In genomic region chr5:18789216-18789615, GRCh38 we compare ENCODE assay signal across 31 cellular contexts.
"Had no signal": no experiment of that assay in that cellular context is flagged by ENCODE, and none has a peak within 500 bp of the region (broad histone marks: within the 10 kb centered on the region; RNA-seq: fewer than 3 reads in every experiment).

No MANE protein-coding gene starts in this region.

- H3K27ac Mint-ChIP-seq: activated CD8-positive, alpha-beta T cell treated with anti-CD3 and anti-CD28 coated beads for 36 hours; activated naive CD4-positive, alpha-beta T cell treated with anti-CD3 and anti-CD28 coated beads for 36 hours; activated naive CD4-positive, alpha-beta T cell treated with anti-CD3 and anti-CD28 coated beads, Interleukin-2, amount 50 U/mL, for 24 hours; activated naive CD8-positive, alpha-beta T cell treated with anti-CD3 and anti-CD28 coated beads, Interleukin-2, amount 10 ng/mL, durations not matched to agents 7 days and 5 days; activated T-helper 1 cell treated with anti-CD3 and anti-CD28 coated beads, Interleukin-12 subunit alpha, Interleukin-12 subunit beta, Interleukin-2, Interleukin-4 antibody, amounts not matched to agents 30 ng/mL and 10 ng/mL and 1 ng/mL, durations not matched to agents 14 hours and 24 hours and 36 hours; activated T-helper 2 cell treated with anti-CD3 and anti-CD28 coated beads, Interferon-gamma antibody, Interleukin-2, Interleukin-4, amounts not matched to agents 10 μg/mL and 5 μg/mL and 100 μg/mL, durations not matched to agents 14 hours and 24 hours and 36 hours; brain; dendritic cell treated with granulocyte-macrophage colony-stimulating factor and Interleukin-4, amounts not matched to agents 40 ng/mL and 50 ng/mL, for 4 days; T-helper 17 cell had no signal

- H3K27me3 Mint-ChIP-seq: activated CD8-positive, alpha-beta T cell treated with anti-CD3 and anti-CD28 coated beads for 36 hours; activated naive CD4-positive, alpha-beta T cell treated with anti-CD3 and anti-CD28 coated beads, Interleukin-2, amount 50 U/mL, for 24 hours; activated naive CD8-positive, alpha-beta T cell treated with anti-CD3 and anti-CD28 coated beads, Interleukin-2, amount 10 ng/mL, durations not matched to agents 7 days and 5 days; brain; central memory CD8-positive, alpha-beta T cell; dendritic cell treated with granulocyte-macrophage colony-stimulating factor and Interleukin-4, amounts not matched to agents 40 ng/mL and 50 ng/mL, for 4 days had no signal

- H3K4me1 Mint-ChIP-seq: activated naive CD4-positive, alpha-beta T cell treated with anti-CD3 and anti-CD28 coated beads, Interleukin-2, amount 50 U/mL, for 24 hours; activated naive CD8-positive, alpha-beta T cell treated with anti-CD3 and anti-CD28 coated beads, Interleukin-2, amount 10 ng/mL, durations not matched to agents 7 days and 5 days; brain; central memory CD8-positive, alpha-beta T cell; T-helper 17 cell had no signal

- H3K4me3 Mint-ChIP-seq: activated CD8-positive, alpha-beta T cell treated with anti-CD3 and anti-CD28 coated beads for 36 hours; activated naive CD4-positive, alpha-beta T cell treated with anti-CD3 and anti-CD28 coated beads for 36 hours; activated naive CD4-positive, alpha-beta T cell treated with anti-CD3 and anti-CD28 coated beads, Interleukin-2, amount 50 U/mL, for 24 hours; activated naive CD8-positive, alpha-beta T cell treated with anti-CD3 and anti-CD28 coated beads, Interleukin-2, amount 10 ng/mL, durations not matched to agents 7 days and 5 days; activated T-cell treated with anti-CD3 and anti-CD28 coated beads, Interleukin-2, amount 50 U/mL, for 4 hours; activated T-helper 1 cell treated with anti-CD3 and anti-CD28 coated beads, Interleukin-12 subunit alpha, Interleukin-12 subunit beta, Interleukin-2, Interleukin-4 antibody, amounts not matched to agents 30 ng/mL and 10 ng/mL and 1 ng/mL, durations not matched to agents 14 hours and 24 hours and 36 hours; brain; central memory CD8-positive, alpha-beta T cell; dendritic cell treated with granulocyte-macrophage colony-stimulating factor and Interleukin-4, amounts not matched to agents 40 ng/mL and 50 ng/mL, for 4 days; T-helper 17 cell had no signal

- H3K9me3 ChIP-seq: ascending aorta, breast epithelium, esophagus muscularis mucosa, gastrocnemius medialis, heart left ventricle had no signal

- H3K27me3 ChIP-seq: ascending aorta, breast epithelium, cardiac muscle cell, dorsolateral prefrontal cortex, esophagus muscularis mucosa, foreskin keratinocyte, gastrocnemius medialis, heart left ventricle had no signal

- H3K9me3 Mint-ChIP-seq: activated CD8-positive, alpha-beta T cell treated with anti-CD3 and anti-CD28 coated beads for 36 hours; activated naive CD4-positive, alpha-beta T cell treated with anti-CD3 and anti-CD28 coated beads for 36 hours; activated naive CD4-positive, alpha-beta T cell treated with anti-CD3 and anti-CD28 coated beads, Interleukin-2, amount 50 U/mL, for 24 hours; activated naive CD8-positive, alpha-beta T cell treated with anti-CD3 and anti-CD28 coated beads, Interleukin-2, amount 10 ng/mL, durations not matched to agents 7 days and 5 days; activated T-cell treated with anti-CD3 and anti-CD28 coated beads, Interleukin-2, amount 50 U/mL, for 4 hours; activated T-helper 1 cell treated with anti-CD3 and anti-CD28 coated beads, Interleukin-12 subunit alpha, Interleukin-12 subunit beta, Interleukin-2, Interleukin-4 antibody, amounts not matched to agents 30 ng/mL and 10 ng/mL and 1 ng/mL, durations not matched to agents 14 hours and 24 hours and 36 hours; activated T-helper 2 cell treated with anti-CD3 and anti-CD28 coated beads, Interferon-gamma antibody, Interleukin-2, Interleukin-4, amounts not matched to agents 10 μg/mL and 5 μg/mL and 100 μg/mL, durations not matched to agents 14 hours and 24 hours and 36 hours; central memory CD8-positive, alpha-beta T cell had no signal

- H3K36me3 Mint-ChIP-seq: activated naive CD4-positive, alpha-beta T cell treated with anti-CD3 and anti-CD28 coated beads, Interleukin-2, amount 50 U/mL, for 24 hours; activated naive CD8-positive, alpha-beta T cell treated with anti-CD3 and anti-CD28 coated beads, Interleukin-2, amount 10 ng/mL, durations not matched to agents 7 days and 5 days; brain had no signal

- H3K4me3 ChIP-seq: ascending aorta, breast epithelium, cardiac muscle cell, coronary artery, dorsolateral prefrontal cortex, esophagus muscularis mucosa, gastrocnemius medialis, heart left ventricle had no signal

- H3K36me3 ChIP-seq: ascending aorta, breast epithelium, cardiac muscle cell, esophagus muscularis mucosa, gastrocnemius medialis, heart left ventricle had no signal

- DNase-seq: activated CD4-positive, alpha-beta T cell treated with anti-CD3 and anti-CD28 coated beads for 1 hour; activated CD4-positive, alpha-beta T cell treated with anti-CD3 and anti-CD28 coated beads for 4 hours; activated CD4-positive, alpha-beta T cell treated with anti-CD3 and anti-CD28 coated beads, Interleukin-2, amount 50 U/mL, for 1 hour; activated CD4-positive, alpha-beta T cell treated with anti-CD3 and anti-CD28 coated beads, Interleukin-2, amount 50 U/mL, for 48 hours; activated CD8-positive, alpha-beta memory T cell treated with anti-CD3 and anti-CD28 coated beads for 24 hours; activated CD8-positive, alpha-beta T cell treated with anti-CD3 and anti-CD28 coated beads for 36 hours; activated effector memory CD4-positive, alpha-beta T cell treated with anti-CD3 and anti-CD28 coated beads, Interleukin-2, amount 50 U/mL, for 16 hours; activated naive CD4-positive, alpha-beta T cell treated with anti-CD3 and anti-CD28 coated beads for 36 hours; activated naive CD8-positive, alpha-beta T cell treated with anti-CD3 and anti-CD28 coated beads, Interleukin-2, amount 10 ng/mL, durations not matched to agents 7 days and 5 days; activated T-cell treated with anti-CD3 and anti-CD28 coated beads, Interleukin-2, amount 50 U/mL, for 4 hours; dorsolateral prefrontal cortex; effector memory CD4-positive, alpha-beta T cell; erythroblast; foreskin keratinocyte; gastrocnemius medialis; glutamatergic neuron; heart left ventricle; SW 1271; T-helper 1 cell; T-helper 17 cell had no signal

- H3K4me1 ChIP-seq: ascending aorta, breast epithelium, esophagus muscularis mucosa, gastrocnemius medialis, heart left ventricle had no signal

- H3K27ac ChIP-seq: ascending aorta, breast epithelium, cardiac muscle cell, coronary artery, dorsolateral prefrontal cortex, esophagus muscularis mucosa, foreskin keratinocyte, gastrocnemius medialis, heart left ventricle had no signal

- ATAC-seq: activated CD8-positive, alpha-beta T cell treated with anti-CD3 and anti-CD28 coated beads for 36 hours; activated T-cell treated with anti-CD3 and anti-CD28 coated beads, Interleukin-2, amount 50 U/mL, for 4 hours; foreskin keratinocyte; gastrocnemius medialis; heart left ventricle; T-helper 17 cell had no signal
